23 cellular contexts compared by ENCODE assay signal in genomic region chr13:113137656-113138292, GRCh38. TPM values are rescaled to one million over a fixed set of nuclear protein-coding genes. Genes with fewer than 3 reads are reported as not detected.
A peak's percentile ranks its signal among the peaks of the same experiment; 100 is the strongest.
DNase-seq lines count a peak whose midpoint lies in the region; ATAC-seq and TF ChIP-seq lines count a peak whose summit lies in the region.
"Had no signal": no experiment of that assay in that cellular context is flagged by ENCODE, and none has a peak within 500 bp of the region (broad histone marks: within the 10 kb centered on the region; RNA-seq: fewer than 3 reads in every experiment).

No MANE protein-coding gene starts in this region.

- no peak overlapping the region for H3K27ac ChIP-seq in right atrium auricular region
- H3K27ac ChIP-seq: BLaER1 had no signal

- DNase-seq in left cardiac atrium: peak; percentile 4
- DNase-seq in right atrium auricular region (ENCODE audit: low spot score): no peak
- DNase-seq in islet precursor cell: peak; percentile 32
- no peak for DNase-seq in activated naive CD4-positive, alpha-beta T cell treated with anti-CD3 and anti-CD28 coated beads, Interleukin-2, amount 10 ng/mL, durations not matched to agents 7 days and 5 days
- DNase-seq in activated CD8-positive, alpha-beta T cell treated with anti-CD3 and anti-CD28 coated beads for 36 hours: no peak
- DNase-seq: 8988T; CD8-positive, alpha-beta memory T cell; DND-41; GF-D8; NCI-H1092; NCI-H1694; NCI-H2107; NCI-H226; NCI-H526 had no signal

- H3K27me3 Mint-ChIP-seq in nephron (ENCODE audit: low read depth): peaks cover 14% of the 10 kb centered on the region
- H3K27me3 Mint-ChIP-seq in activated naive CD4-positive, alpha-beta T cell treated with anti-CD3 and anti-CD28 coated beads, Interleukin-2, amount 10 ng/mL, durations not matched to agents 7 days and 5 days: peaks cover 30% of the 10 kb centered on the region
- H3K27me3 Mint-ChIP-seq in activated CD8-positive, alpha-beta T cell treated with anti-CD3 and anti-CD28 coated beads for 36 hours: no peaks in the 10 kb centered on the region

- no peaks in the 10 kb centered on the region for H3K9me3 ChIP-seq in right atrium auricular region
- H3K9me3 ChIP-seq: BLaER1 had no signal

- ATAC-seq in left cardiac atrium (no peak), GM19395 (IDR thresholded peaks at IDR 0.05; ENCODE audit: unreplicated experiment) (no peak), GM21381 (IDR thresholded peaks at IDR 0.05; ENCODE audit: unreplicated experiment) (no peak)
- ATAC-seq in activated CD8-positive, alpha-beta T cell treated with anti-CD3 and anti-CD28 coated beads for 36 hours: no peak
- ATAC-seq: K562 had no signal

- H3K4me3 Mint-ChIP-seq in nephron: no peak overlapping the region
- H3K4me3 Mint-ChIP-seq in activated naive CD4-positive, alpha-beta T cell treated with anti-CD3 and anti-CD28 coated beads, Interleukin-2, amount 10 ng/mL, durations not matched to agents 7 days and 5 days: no peak overlapping the region
- H3K4me3 Mint-ChIP-seq in activated CD8-positive, alpha-beta T cell treated with anti-CD3 and anti-CD28 coated beads for 36 hours: no peak overlapping the region
- H3K4me3 Mint-ChIP-seq: CD8-positive, alpha-beta memory T cell had no signal

- POLR2A ChIA-PET in activated CD8-positive, alpha-beta T cell treated with anti-CD3 and anti-CD28 coated beads for 36 hours (lab: Charles Lee): no interaction called here

- H3K27me3 ChIP-seq in right atrium auricular region: no peaks in the 10 kb centered on the region
- H3K27me3 ChIP-seq: BLaER1 had no signal

- H3K4me1 Mint-ChIP-seq in nephron: no peaks in the 10 kb centered on the region
- no peaks in the 10 kb centered on the region for H3K4me1 Mint-ChIP-seq in activated naive CD4-positive, alpha-beta T cell treated with anti-CD3 and anti-CD28 coated beads, Interleukin-2, amount 10 ng/mL, durations not matched to agents 7 days and 5 days
- H3K4me1 Mint-ChIP-seq in activated CD8-positive, alpha-beta T cell treated with anti-CD3 and anti-CD28 coated beads for 36 hours (ENCODE audit: low read depth): no peaks in the 10 kb centered on the region
- H3K4me1 Mint-ChIP-seq: CD8-positive, alpha-beta memory T cell had no signal

- H3K27ac Mint-ChIP-seq in nephron: peak overlapping the region in 2 of 3 experiments; percentile 12 to 33
- H3K27ac Mint-ChIP-seq in activated naive CD4-positive, alpha-beta T cell treated with anti-CD3 and anti-CD28 coated beads, Interleukin-2, amount 10 ng/mL, durations not matched to agents 7 days and 5 days: no peak overlapping the region
- H3K27ac Mint-ChIP-seq in activated CD8-positive, alpha-beta T cell treated with anti-CD3 and anti-CD28 coated beads for 36 hours: no peak overlapping the region
- H3K27ac Mint-ChIP-seq: CD8-positive, alpha-beta memory T cell had no signal

- H3K4me3 ChIP-seq in right atrium auricular region: no peak overlapping the region
- H3K4me3 ChIP-seq: BLaER1, HAP-1, K562 had no signal

- CTCF ChIA-PET in activated naive CD4-positive, alpha-beta T cell treated with anti-CD3 and anti-CD28 coated beads, Interleukin-2, amount 10 ng/mL, durations not matched to agents 7 days and 5 days (lab: Charles Lee): no interaction called here
- CTCF ChIA-PET in activated CD8-positive, alpha-beta T cell treated with anti-CD3 and anti-CD28 coated beads for 36 hours (lab: Charles Lee): no interaction called here

- TF ChIP-seq CTCF in right atrium auricular region (IDR thresholded peaks at IDR 0.05) (no peak), nephron (IDR thresholded peaks at IDR 0.05; ENCODE audit: unreplicated experiment in 3 of 3) (no peak)
- TF ChIP-seq CTCF in activated CD8-positive, alpha-beta T cell treated with anti-CD3 and anti-CD28 coated beads for 36 hours (IDR thresholded peaks at IDR 0.05): no peak

- H3K36me3 ChIP-seq in right atrium auricular region: no peaks in the 10 kb centered on the region
- H3K36me3 ChIP-seq: BLaER1, HAP-1 had no signal

- H3K9me3 Mint-ChIP-seq in nephron: no peaks in the 10 kb centered on the region
- no peaks in the 10 kb centered on the region for H3K9me3 Mint-ChIP-seq in activated naive CD4-positive, alpha-beta T cell treated with anti-CD3 and anti-CD28 coated beads, Interleukin-2, amount 10 ng/mL, durations not matched to agents 7 days and 5 days
- H3K9me3 Mint-ChIP-seq in activated CD8-positive, alpha-beta T cell treated with anti-CD3 and anti-CD28 coated beads for 36 hours: no peaks in the 10 kb centered on the region
- H3K9me3 Mint-ChIP-seq: CD8-positive, alpha-beta memory T cell had no signal

- no peaks in the 10 kb centered on the region for H3K36me3 Mint-ChIP-seq in nephron (ENCODE audit: low read depth)
- no peaks in the 10 kb centered on the region for H3K36me3 Mint-ChIP-seq in activated naive CD4-positive, alpha-beta T cell treated with anti-CD3 and anti-CD28 coated beads, Interleukin-2, amount 10 ng/mL, durations not matched to agents 7 days and 5 days
- H3K36me3 Mint-ChIP-seq in activated CD8-positive, alpha-beta T cell treated with anti-CD3 and anti-CD28 coated beads for 36 hours (ENCODE audit: low read depth): no peaks in the 10 kb centered on the region
- H3K36me3 Mint-ChIP-seq: CD8-positive, alpha-beta memory T cell had no signal

- no peaks in the 10 kb centered on the region for H3K4me1 ChIP-seq in right atrium auricular region
- H3K4me1 ChIP-seq: BLaER1 had no signal

- intact Hi-C loops in left cardiac atrium (cut with DNase I): no loop called here
- intact Hi-C loops in activated CD8-positive, alpha-beta T cell treated with anti-CD3 and anti-CD28 coated beads for 36 hours (cut with micrococcal nuclease): no loop called here

RNA-seq across cellular contexts. Expression of gene F10, which starts 15.2 kb away (rescaled TPM):
- total RNA-seq in left cardiac atrium: 10 to 100 TPM; 17.5 to 19.6 TPM
- 10 to 100 TPM; 21.9 to 27.5 TPM for total RNA-seq in right atrium auricular region
- total RNA-seq in activated CD8-positive, alpha-beta T cell treated with anti-CD3 and anti-CD28 coated beads for 36 hours: not detected
- total RNA-seq: CD8-positive, alpha-beta memory T cell; HT1080; OCI-LY7; RPMI7951 had no signal

RNA-seq across cellular contexts. Expression of gene PROZ, which starts 20.7 kb away (rescaled TPM):
- total RNA-seq in left cardiac atrium (not detected), right atrium auricular region (not detected)
- not detected for total RNA-seq in activated CD8-positive, alpha-beta T cell treated with anti-CD3 and anti-CD28 coated beads for 36 hours
- total RNA-seq: CD8-positive, alpha-beta memory T cell; HT1080; K562; OCI-LY7; RPMI7951 had no signal

RNA-seq across cellular contexts. Expression of gene F7, which starts 32.2 kb away (rescaled TPM):
- total RNA-seq in left cardiac atrium (under 1 TPM; 0.16 to 0.29 TPM), right atrium auricular region (under 1 TPM in 1 of 2 donors, not detected in 1; 0.20 TPM)
- total RNA-seq in activated CD8-positive, alpha-beta T cell treated with anti-CD3 and anti-CD28 coated beads for 36 hours: under 1 TPM; 0.20 to 0.45 TPM
- total RNA-seq: K562, OCI-LY7, RPMI7951 had no signal

Comparison
In these comparisons a context has a peak if more than half of its experiments do, and no peak if none do; other contexts are left out.
1. DNase-seq: peak in left cardiac atrium (single experiment) and islet precursor cell (single experiment); none in right atrium auricular region (single experiment), activated naive CD4-positive, alpha-beta T cell treated with anti-CD3 and anti-CD28 coated beads, Interleukin-2, amount 10 ng/mL, durations not matched to agents 7 days and 5 days (single experiment) and activated CD8-positive, alpha-beta T cell treated with anti-CD3 and anti-CD28 coated beads for 36 hours (single experiment).
2. H3K27ac Mint-ChIP-seq: peak in nephron (2 of 3); none in activated naive CD4-positive, alpha-beta T cell treated with anti-CD3 and anti-CD28 coated beads, Interleukin-2, amount 10 ng/mL, durations not matched to agents 7 days and 5 days (single experiment) and activated CD8-positive, alpha-beta T cell treated with anti-CD3 and anti-CD28 coated beads for 36 hours (single experiment).
3. RNA of gene F10, which starts 15.2 kb away (total RNA-seq): 21.9 to 27.5 TPM in right atrium auricular region and 17.5 to 19.6 TPM in left cardiac atrium; not detected in activated CD8-positive, alpha-beta T cell treated with anti-CD3 and anti-CD28 coated beads for 36 hours; every median in the first group is over 10 times any median in the second.